In genomic region chr1:231564373-231564772, GRCh38 we compare ENCODE assay signal across 24 cellular contexts. TPM values are rescaled to one million over a fixed set of nuclear protein-coding genes. Genes with fewer than 3 reads are reported as not detected.
A peak's percentile ranks its signal among the peaks of the same experiment; 100 is the strongest.
DNase-seq lines count a peak whose midpoint lies in the region; ATAC-seq, FAIRE-seq and TF ChIP-seq lines count a peak whose summit lies in the region.
"Had no signal": no experiment of that assay in that cellular context is flagged by ENCODE, and none has a peak within 500 bp of the region (broad histone marks: within the 10 kb centered on the region; RNA-seq: fewer than 3 reads in every experiment).

No MANE protein-coding gene starts in this region.

- H3K27ac ChIP-seq in HEK293 (ENCODE audit: extremely low read depth, low read depth, low read length) (no peak overlapping the region), K562 (ENCODE audit: extremely low read depth, low read depth, low read length) (no peak overlapping the region), trophoblast cell (ENCODE audit: low read depth, low read length) (no peak overlapping the region)
- H3K27ac ChIP-seq: BLaER1 treated with 17β-estradiol and CSF1 and Interleukin-3, amounts not matched to agents 10 nM and 100 nM; C4-2B had no signal

- H3K36me3 ChIP-seq in HEK293 (ENCODE audit: control insufficient read depth in 2 of 2, insufficient read depth in 1 of 2, low read length in 2 of 2): peaks cover 41 to 49% of the 10 kb centered on the region in 2 experiments
- peaks cover 47% of the 10 kb centered on the region for H3K36me3 ChIP-seq in K562 (ENCODE audit: control insufficient read depth, insufficient read depth, low read length)
- H3K36me3 ChIP-seq in trophoblast cell (ENCODE audit: control insufficient read depth in 1 of 2, insufficient read depth in 2 of 2, low read length in 2 of 2): peaks cover 7 to 13% of the 10 kb centered on the region in 2 experiments

- TF ChIP-seq EP300 in K562 (IDR thresholded peaks at IDR 0.05; ENCODE audit: low read length): no peak

- POLR2A ChIA-PET in HEK293 (lab: Yijun Ruan, JAX): no interaction called here
- POLR2A ChIA-PET in K562 (lab: Yijun Ruan, JAX): no interaction called here

- H3K79me1 ChIP-seq in trophoblast cell (ENCODE audit: low read length): no peaks in the 10 kb centered on the region

- H2BK5ac ChIP-seq in trophoblast cell (ENCODE audit: low read depth, low read length, poor library complexity): no peak overlapping the region

- no peak for TF ChIP-seq RAD21 in K562 (CRISPR knock-in tag; conservative IDR thresholded peaks at IDR 0.05 in 1 of 2, IDR thresholded peaks at IDR 0.05 in 1 of 2)

- CTCF ChIA-PET in HEK293 (lab: Yijun Ruan, JAX): interaction anchor here (0.9 kb wide), 1 partner anchor 156 kb away, joined by 3 read pairs; no protein-coding TSS in a partner anchor
- CTCF ChIA-PET in K562 (lab: Yijun Ruan, JAX; ENCODE audit: low intra/inter-chr PET ratio): no interaction called here

- H3K79me2 ChIP-seq in K562 (ENCODE audit: control insufficient read depth, insufficient read depth, low read length) (no peaks in the 10 kb centered on the region), trophoblast cell (ENCODE audit: control insufficient read depth, insufficient read depth, low read length, poor library complexity) (no peaks in the 10 kb centered on the region)

- in situ Hi-C loops in K562 (cut with MboI): no loop called here

- H3K9me1 ChIP-seq in K562 (ENCODE audit: control insufficient read depth, insufficient read depth, low read length): no peaks in the 10 kb centered on the region

- H2AK5ac ChIP-seq in trophoblast cell (ENCODE audit: low read length): no peak overlapping the region

- no peaks in the 10 kb centered on the region for H4K20me1 ChIP-seq in K562 (replicated peaks; ENCODE audit: control insufficient read depth, insufficient read depth, low read length)

- no peak overlapping the region for H3K14ac ChIP-seq in trophoblast cell (ENCODE audit: low read length)

- no peak overlapping the region for H4K12ac ChIP-seq in trophoblast cell (ENCODE audit: low read depth, low read length)

- no peaks in the 10 kb centered on the region for H3K27me3 ChIP-seq in K562 (ENCODE audit: control insufficient read depth in 2 of 2, insufficient read depth in 2 of 2, low read length in 2 of 2)
- no peaks in the 10 kb centered on the region for H3K27me3 ChIP-seq in trophoblast cell (ENCODE audit: insufficient read depth, low read length)
- H3K27me3 ChIP-seq: BLaER1 treated with 17β-estradiol and CSF1 and Interleukin-3, amounts not matched to agents 10 nM and 100 nM had no signal

- H2BK120ac ChIP-seq in trophoblast cell (ENCODE audit: insufficient read depth, low read length, poor library complexity): no peak overlapping the region

- H3K9ac ChIP-seq in K562 (ENCODE audit: insufficient read depth in 1 of 2, low read depth in 2 of 2, low read length in 2 of 2): no peak overlapping the region
- no peak overlapping the region for H3K9ac ChIP-seq in trophoblast cell (ENCODE audit: low read length)
- H3K9ac ChIP-seq: BLaER1 treated with 17β-estradiol and CSF1 and Interleukin-3, amounts not matched to agents 10 nM and 100 nM had no signal

- no peak overlapping the region for H3K4me2 ChIP-seq in K562 (ENCODE audit: insufficient read depth, low read length)
- no peak overlapping the region for H3K4me2 ChIP-seq in trophoblast cell (ENCODE audit: low read length)
- H3K4me2 ChIP-seq: BLaER1 treated with 17β-estradiol and CSF1 and Interleukin-3, amounts not matched to agents 10 nM and 100 nM had no signal

- H4K91ac ChIP-seq in trophoblast cell (ENCODE audit: low read depth, low read length): no peak overlapping the region

- TF ChIP-seq POLR2A in K562 (conservative IDR thresholded peaks at IDR 0.05): no peak

- no TSS peak for BruUV-seq in K562 (replicated peaks; lab: Mats Ljungman, UMichigan)

- H3K4me1 ChIP-seq in HEK293 (ENCODE audit: control insufficient read depth, insufficient read depth, low read length) (no peaks in the 10 kb centered on the region), K562 (replicated peaks in 1 of 2; ENCODE audit: control insufficient read depth in 2 of 2, insufficient read depth in 2 of 2, low read length in 2 of 2) (no peaks in the 10 kb centered on the region), trophoblast cell (ENCODE audit: control insufficient read depth in 1 of 2, insufficient read depth in 2 of 2, low read length in 2 of 2) (no peaks in the 10 kb centered on the region)
- H3K4me1 ChIP-seq: BLaER1 treated with 17β-estradiol and CSF1 and Interleukin-3, amounts not matched to agents 10 nM and 100 nM; Caco-2 had no signal

- 89% methylated on average over 4 of the region's 4 CpGs for WGBS in K562 (ENCODE audit: insufficient coverage, low coverage, missing lambda C conversion rate)
- no CpG with 5 or more reads among the region's 4 CpGs for WGBS in trophoblast cell (ENCODE audit: extremely low coverage, insufficient coverage, insufficient read length)

- TF ChIP-seq CTCF in D721Med (IDR thresholded peaks at IDR 0.05; ENCODE audit: insufficient read depth, missing control alignments) (no peak), HEK293 (tag by site-specific recombination; IDR thresholded peaks at IDR 0.05) (no peak), K562 (IDR thresholded peaks at IDR 0.05 in 2 of 3, conservative IDR thresholded peaks at IDR 0.05 in 1 of 3; ENCODE audit: insufficient read depth in 2 of 3, low read depth in 1 of 3, low read length in 3 of 3) (no peak)

- ATAC-seq in K562 (no peak), HG03280 (IDR thresholded peaks at IDR 0.05; ENCODE audit: unreplicated experiment) (no peak)
- ATAC-seq: CD8-positive, alpha-beta T cell had no signal

- intact Hi-C loops in K562 (cut with micrococcal nuclease): no loop called here

- peak overlapping the region; percentile 53 for H3K23ac ChIP-seq in trophoblast cell (ENCODE audit: low read length)

- H3K9me3 ChIP-seq in HEK293 (ENCODE audit: control insufficient read depth, insufficient read depth, low read depth, low read length): no peaks in the 10 kb centered on the region
- H3K9me3 ChIP-seq in K562 (replicated peaks; ENCODE audit: control insufficient read depth, insufficient read depth, low read depth, low read length): no peaks in the 10 kb centered on the region
- no peaks in the 10 kb centered on the region for H3K9me3 ChIP-seq in trophoblast cell (ENCODE audit: insufficient read depth, low read depth, low read length)
- H3K9me3 ChIP-seq: Caco-2 had no signal

- FAIRE-seq in D721Med (lab: Jason Lieb, UNC) (peak; percentile 41), K562 (lab: Jason Lieb, UNC) (peak; percentile 65)
- FAIRE-seq: GM12891, GM18507 had no signal

- H3K4me3 ChIP-seq in HEK293 (ENCODE audit: low read depth, low read length) (no peak overlapping the region), K562 (no peak overlapping the region), trophoblast cell (ENCODE audit: low read depth, low read length) (no peak overlapping the region)
- H3K4me3 ChIP-seq: BLaER1 treated with 17β-estradiol and CSF1 and Interleukin-3, amounts not matched to agents 10 nM and 100 nM had no signal

- H3K18ac ChIP-seq in trophoblast cell (ENCODE audit: low read length): no peak overlapping the region

- no peak for DNase-seq in D721Med (ENCODE audit: insufficient read length, low spot score)
- no peak for DNase-seq in K562 (ENCODE audit: extremely low read depth in 1 of 4, low spot score in 3 of 4)
- no peak for DNase-seq in trophoblast cell
- no peak for DNase-seq in AG20443 (ENCODE audit: low spot score)
- DNase-seq in mucosa of gallbladder (ENCODE audit: low spot score): no peak
- DNase-seq: 8988T; ACHN; AML-193; Caco-2; Calu3; CD4-positive, alpha-beta T cell; CD8-positive, alpha-beta T cell; DMS 273 treated with DMSO at 0.1 percent for 48 hours; DMS153; DMS53; DND-41; EL; GDM1 had no signal

- H2AFZ ChIP-seq in K562 (ENCODE audit: low read depth, low read length): no peak overlapping the region
- no peak overlapping the region for H2AFZ ChIP-seq in trophoblast cell (ENCODE audit: insufficient read depth, low read length, poor library complexity)

- no peak overlapping the region for H3K4ac ChIP-seq in trophoblast cell (ENCODE audit: low read depth, low read length)

- no peak overlapping the region for H2BK12ac ChIP-seq in trophoblast cell (ENCODE audit: low read length)

- H4K8ac ChIP-seq in trophoblast cell (ENCODE audit: low read depth, low read length): no peak overlapping the region

TF ChIP-seq in HEK293, 187 proteins besides CTCF, POLR2A, EP300 and RAD21 (continues in another document):
- TF ChIP-seq SCRT2 (tag by site-specific recombination; IDR thresholded peaks at IDR 0.05) (peak; percentile 79), ZNF677 (tag by site-specific recombination; IDR thresholded peaks at IDR 0.05) (no peak), ZNF37A (tag by site-specific recombination; IDR thresholded peaks at IDR 0.05) (peak; percentile 90), ZNF530 (tag by site-specific recombination; IDR thresholded peaks at IDR 0.05; ENCODE audit: low read depth) (no peak)

TF ChIP-seq in K562, 482 proteins besides CTCF, POLR2A, EP300 and RAD21 (continues in another document):
- no peak for TF ChIP-seq EGR1 (conservative IDR thresholded peaks at IDR 0.05)
- TF ChIP-seq HMG20A (CRISPR knock-in tag; conservative IDR thresholded peaks at IDR 0.05): no peak
- TF ChIP-seq BCOR (IDR thresholded peaks at IDR 0.05): no peak

RNA-seq across cellular contexts. Expression of gene TSNAX, which starts 35.9 kb away (rescaled TPM):
- 41.7 and 75.4 TPM in 2 replicates for total RNA-seq in K562 (2011; cell fraction: chromatin; rRNA removed; ENCODE audit: low replicate concordance)
- 21.2 and 22.3 TPM in 2 replicates for total RNA-seq in K562 (2011; cell fraction: nucleolus; rRNA removed)
- 32.4 and 40.6 TPM in 2 replicates for total RNA-seq in K562 (2011; cell fraction: nucleoplasm; rRNA removed)
- 31.3 and 33.8 TPM in 2 replicates for total RNA-seq in K562 (2014; rRNA removed)
- 102 and 117 TPM in 2 replicates for total RNA-seq in K562 (2014; rRNA removed; fragmentation: Illumina TruSeq; extraction: Trizol)
- 67.8 and 73.0 TPM in 2 replicates for total RNA-seq in K562 (2015; rRNA removed; fragmentation: Illumina TruSeq; extraction: Trizol)
- total RNA-seq in K562 (2021): 51.7 and 54.3 TPM in 2 replicates
- 46.1 and 61.2 TPM in 2 replicates for polyA plus RNA-seq in K562 (2011; rRNA removed)
- 11.2 and 18.7 TPM in 2 replicates for polyA plus RNA-seq in K562 (2011; cell fraction: cytosol; rRNA removed)
- polyA plus RNA-seq in K562 (2011; cell fraction: nucleus; rRNA removed): 10.7 and 14.4 TPM in 2 replicates
- polyA plus RNA-seq in K562 (2012): 45.5 and 52.4 TPM in 2 replicates
- 54.4 and 57.9 TPM in 2 replicates for polyA plus RNA-seq in K562 (2014; fragmentation: Illumina TruSeq; extraction: Trizol)
- polyA plus RNA-seq in K562 (2014; fragmentation: Nextera tagmentation; extraction: Ambion mirVana): 10 to 100 TPM; 77.3 to 82.4 TPM
- polyA plus RNA-seq in K562 (2014; rRNA removed): 40.9 and 48.5 TPM in 2 replicates
- polyA minus RNA-seq in K562 (2011; rRNA and poly(A)+ RNA removed): 157 and 166 TPM in 2 replicates
- polyA minus RNA-seq in K562 (2011; cell fraction: cytosol; rRNA and poly(A)+ RNA removed): 25.9 and 29.5 TPM in 2 replicates
- polyA minus RNA-seq in K562 (2011; cell fraction: nucleus; rRNA and poly(A)+ RNA removed): 23.6 and 55.8 TPM in 2 replicates
- 21.3 and 22.6 TPM in 2 replicates for polyA plus RNA-seq in trophoblast cell (2013)
- 31.7 TPM for total RNA-seq in mucosa of gallbladder
